In the genomic region with DNA sequence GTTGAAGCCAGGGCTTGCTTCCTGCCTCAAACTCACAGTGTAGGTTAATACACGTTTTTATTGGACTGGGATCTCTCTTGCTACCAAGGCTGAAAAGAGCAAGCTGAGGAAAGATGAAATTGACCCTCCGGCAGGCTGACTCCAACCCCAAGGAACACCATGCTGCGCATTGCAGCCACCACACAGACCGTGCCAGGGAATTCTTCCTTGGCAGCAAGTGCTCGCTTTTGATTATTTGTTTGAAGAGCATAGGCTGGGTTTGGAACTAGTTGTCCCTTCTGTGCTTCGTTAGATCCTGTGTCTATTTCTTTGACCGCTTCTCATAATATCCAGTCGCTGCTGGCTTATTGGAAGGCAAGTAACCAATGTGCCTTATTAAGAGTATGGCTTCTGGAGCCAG, we compare ENCODE assay signal across 1 cellular context.
TF ChIP-seq lines count a peak whose summit lies in the region.

No MANE protein-coding gene starts in this region.

TF ChIP-seq in GM23338, 12 proteins besides CTCF, POLR2A, EP300 and RAD21:
- TF ChIP-seq EZH2phosphoT487 (IDR thresholded peaks at IDR 0.05; ENCODE audit: unreplicated experiment), result no peak
- TF ChIP-seq STAT1 (IDR thresholded peaks at IDR 0.05; ENCODE audit: unreplicated experiment), result no peak
- no peak for TF ChIP-seq POLR2AphosphoS5 (IDR thresholded peaks at IDR 0.05; ENCODE audit: low read depth)
- TF ChIP-seq CREB1 (CRISPR knock-in tag; IDR thresholded peaks at IDR 0.05; ENCODE audit: low read depth), result no peak
- no peak for TF ChIP-seq JUNB (IDR thresholded peaks at IDR 0.05; ENCODE audit: unreplicated experiment)
- TF ChIP-seq ZNF331 (CRISPR knock-in tag; IDR thresholded peaks at IDR 0.05; ENCODE audit: low read depth), result no peak
- TF ChIP-seq NANOG (IDR thresholded peaks at IDR 0.05; ENCODE audit: borderline replicate concordance), result no peak
- no peak for TF ChIP-seq ZNF462 (CRISPR knock-in tag; IDR thresholded peaks at IDR 0.05)
- no peak for TF ChIP-seq EZH2 (IDR thresholded peaks at IDR 0.05; ENCODE audit: low read depth, unreplicated experiment)
- no peak for TF ChIP-seq ZNF114 (CRISPR knock-in tag; IDR thresholded peaks at IDR 0.05)
- no peak for TF ChIP-seq ETS1 (IDR thresholded peaks at IDR 0.05)
- TF ChIP-seq REST (IDR thresholded peaks at IDR 0.05; ENCODE audit: unreplicated experiment), result no peak
